22 cellular contexts compared by ENCODE assay signal in the genomic region with DNA sequence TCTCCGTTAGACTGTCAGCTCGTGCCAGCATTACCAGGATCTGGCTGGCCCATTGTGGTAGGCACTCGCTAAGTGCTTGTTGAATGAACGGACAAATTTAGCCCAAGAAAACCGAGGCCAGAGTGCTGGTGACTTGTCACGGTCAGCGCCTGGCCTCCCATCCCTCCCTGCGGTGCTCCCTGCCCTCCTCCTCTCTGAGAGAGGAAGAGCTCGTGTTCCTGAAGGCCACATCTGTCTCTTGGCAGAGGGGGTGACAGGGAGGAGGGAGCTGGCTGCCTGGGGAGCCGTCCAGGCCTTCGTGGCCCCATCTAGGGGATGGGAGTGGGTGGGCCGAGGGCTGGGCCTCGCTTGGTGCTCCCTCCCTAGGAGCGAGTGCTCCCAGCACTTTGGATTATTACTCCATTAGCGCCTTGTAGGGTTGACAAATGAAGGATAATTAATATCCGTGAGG. TPM values are rescaled to one million over a fixed set of nuclear protein-coding genes. Genes with fewer than 3 reads are reported as not detected.
"Had no signal": no experiment of that assay in that cellular context is flagged by ENCODE, and none has a peak within 500 bp of the region (broad histone marks: within the 10 kb centered on the region; RNA-seq: fewer than 3 reads in every experiment).

No MANE protein-coding gene starts in this region.

- H3K36me3 ChIP-seq: brain microvascular endothelial cell, gastrocnemius medialis, upper lobe of left lung had no signal

- H3K27me3 Mint-ChIP-seq: activated CD4-positive, alpha-beta T cell treated with anti-CD3 and anti-CD28 coated beads for 36 hours; activated naive CD4-positive, alpha-beta T cell treated with anti-CD3 and anti-CD28 coated beads, Interleukin-2, amount 10 ng/mL, durations not matched to agents 7 days and 5 days; stimulated activated naive CD8-positive, alpha-beta T cell treated with anti-CD3 and anti-CD28 coated beads, Interleukin-15, amount 100 ng/mL, for 72 hours had no signal

- H3K36me3 Mint-ChIP-seq: activated naive CD4-positive, alpha-beta T cell treated with anti-CD3 and anti-CD28 coated beads, Interleukin-2, amount 10 ng/mL, durations not matched to agents 7 days and 5 days had no signal

- H3K4me1 Mint-ChIP-seq: activated CD4-positive, alpha-beta T cell treated with anti-CD3 and anti-CD28 coated beads for 36 hours; activated naive CD4-positive, alpha-beta T cell treated with anti-CD3 and anti-CD28 coated beads, Interleukin-2, amount 10 ng/mL, durations not matched to agents 7 days and 5 days; stimulated activated naive CD8-positive, alpha-beta T cell treated with anti-CD3 and anti-CD28 coated beads, Interleukin-15, amount 100 ng/mL, for 72 hours had no signal

- H3K27ac ChIP-seq: brain microvascular endothelial cell, gastrocnemius medialis, psoas muscle, skin epidermis, testis, upper lobe of left lung had no signal

- FAIRE-seq: kidney, TTC549 had no signal

- H3K9me3 ChIP-seq: gastrocnemius medialis, psoas muscle, testis, upper lobe of left lung had no signal

- DNase-seq: activated CD4-positive, alpha-beta T cell treated with anti-CD3 and anti-CD28 coated beads for 36 hours; activated CD4-positive, alpha-beta T cell treated with anti-CD3 and anti-CD28 coated beads, Interleukin-2, amount 50 U/mL, for 48 hours; activated naive CD4-positive, alpha-beta T cell treated with anti-CD3 and anti-CD28 coated beads, Interleukin-2, amount 10 ng/mL, durations not matched to agents 7 days and 5 days; brain microvascular endothelial cell; cortex of kidney; gastrocnemius medialis; kidney; psoas muscle; right cardiac atrium; stimulated activated CD4-positive, alpha-beta T cell treated with anti-CD3 and anti-CD28 coated beads, Interleukin-15, amount 100 ng/mL, for 24 hours; stimulated activated CD4-positive, alpha-beta T cell treated with anti-CD3 and anti-CD28 coated beads, Interleukin-2, amount 100 ng/mL, for 48 hours; stimulated activated naive CD8-positive, alpha-beta T cell treated with anti-CD3 and anti-CD28 coated beads, Interleukin-15, amount 100 ng/mL, for 72 hours; testis had no signal

- H3K4me3 ChIP-seq: gastrocnemius medialis, psoas muscle, skin epidermis, testis, upper lobe of left lung had no signal

- ATAC-seq: activated CD4-positive, alpha-beta T cell treated with anti-CD3 and anti-CD28 coated beads for 36 hours; gastrocnemius medialis; left lobe of liver; psoas muscle; right cardiac atrium; stimulated activated naive CD8-positive, alpha-beta T cell treated with anti-CD3 and anti-CD28 coated beads, Interleukin-15, amount 100 ng/mL, for 72 hours had no signal

- H3K4me1 ChIP-seq: gastrocnemius medialis, psoas muscle, testis, upper lobe of left lung had no signal

- H3K27ac Mint-ChIP-seq: activated CD4-positive, alpha-beta T cell treated with anti-CD3 and anti-CD28 coated beads for 36 hours; activated naive CD4-positive, alpha-beta T cell treated with anti-CD3 and anti-CD28 coated beads, Interleukin-2, amount 10 ng/mL, durations not matched to agents 7 days and 5 days; activated T-helper 2 cell treated with anti-CD3 and anti-CD28 coated beads, Interferon-gamma antibody, Interleukin-2, Interleukin-4, amounts not matched to agents 10 μg/mL and 5 μg/mL and 100 μg/mL, durations not matched to agents 14 hours and 24 hours and 36 hours; T-helper 2 cell treated with Interferon-gamma antibody and Interleukin-4, amounts not matched to agents 5 μg/mL and 100 μg/mL, for 36 hours had no signal

- H3K4me3 Mint-ChIP-seq: activated CD4-positive, alpha-beta T cell treated with anti-CD3 and anti-CD28 coated beads for 36 hours; activated naive CD4-positive, alpha-beta T cell treated with anti-CD3 and anti-CD28 coated beads, Interleukin-2, amount 10 ng/mL, durations not matched to agents 7 days and 5 days; neural crest cell; stimulated activated naive CD8-positive, alpha-beta T cell treated with anti-CD3 and anti-CD28 coated beads, Interleukin-15, amount 100 ng/mL, for 72 hours; T-helper 2 cell treated with Interferon-gamma antibody and Interleukin-4, amounts not matched to agents 5 μg/mL and 100 μg/mL, for 36 hours had no signal

- H3K9me3 Mint-ChIP-seq: activated naive CD4-positive, alpha-beta T cell treated with anti-CD3 and anti-CD28 coated beads, Interleukin-2, amount 10 ng/mL, durations not matched to agents 7 days and 5 days; activated T-helper 2 cell treated with anti-CD3 and anti-CD28 coated beads, Interferon-gamma antibody, Interleukin-2, Interleukin-4, amounts not matched to agents 10 μg/mL and 5 μg/mL and 100 μg/mL, durations not matched to agents 14 hours and 24 hours and 36 hours; neural crest cell; stimulated activated naive CD8-positive, alpha-beta T cell treated with anti-CD3 and anti-CD28 coated beads, Interleukin-15, amount 100 ng/mL, for 72 hours; T-helper 2 cell treated with Interferon-gamma antibody and Interleukin-4, amounts not matched to agents 5 μg/mL and 100 μg/mL, for 36 hours had no signal

- H3K27me3 ChIP-seq: brain microvascular endothelial cell, gastrocnemius medialis, testis, upper lobe of left lung had no signal

RNA-seq across cellular contexts. Expression of a gene that starts 36.8 kb away (rescaled TPM):
- total RNA-seq: activated CD4-positive, alpha-beta T cell treated with anti-CD3 and anti-CD28 coated beads for 36 hours; mononuclear cell had no signal
- polyA plus RNA-seq: aorta had no signal
